ENCODE assay signal across 1 cellular context in genomic region chr18:8608795-8609673, GRCh38.
TF ChIP-seq lines count a peak whose summit lies in the region.

TSS of gene RAB12 (plus strand) at chr18:8609437. CDS start at chr18:8609440, 3 bp downstream.

TF ChIP-seq in IMR-90, 13 proteins besides CTCF, POLR2A, EP300 and RAD21 (continued from another document):
- TF ChIP-seq SMC3 (IDR thresholded peaks at IDR 0.05; ENCODE audit: low read depth, low read length): no peak
